ENCODE assay signal across 7 cellular contexts in the genomic region with DNA sequence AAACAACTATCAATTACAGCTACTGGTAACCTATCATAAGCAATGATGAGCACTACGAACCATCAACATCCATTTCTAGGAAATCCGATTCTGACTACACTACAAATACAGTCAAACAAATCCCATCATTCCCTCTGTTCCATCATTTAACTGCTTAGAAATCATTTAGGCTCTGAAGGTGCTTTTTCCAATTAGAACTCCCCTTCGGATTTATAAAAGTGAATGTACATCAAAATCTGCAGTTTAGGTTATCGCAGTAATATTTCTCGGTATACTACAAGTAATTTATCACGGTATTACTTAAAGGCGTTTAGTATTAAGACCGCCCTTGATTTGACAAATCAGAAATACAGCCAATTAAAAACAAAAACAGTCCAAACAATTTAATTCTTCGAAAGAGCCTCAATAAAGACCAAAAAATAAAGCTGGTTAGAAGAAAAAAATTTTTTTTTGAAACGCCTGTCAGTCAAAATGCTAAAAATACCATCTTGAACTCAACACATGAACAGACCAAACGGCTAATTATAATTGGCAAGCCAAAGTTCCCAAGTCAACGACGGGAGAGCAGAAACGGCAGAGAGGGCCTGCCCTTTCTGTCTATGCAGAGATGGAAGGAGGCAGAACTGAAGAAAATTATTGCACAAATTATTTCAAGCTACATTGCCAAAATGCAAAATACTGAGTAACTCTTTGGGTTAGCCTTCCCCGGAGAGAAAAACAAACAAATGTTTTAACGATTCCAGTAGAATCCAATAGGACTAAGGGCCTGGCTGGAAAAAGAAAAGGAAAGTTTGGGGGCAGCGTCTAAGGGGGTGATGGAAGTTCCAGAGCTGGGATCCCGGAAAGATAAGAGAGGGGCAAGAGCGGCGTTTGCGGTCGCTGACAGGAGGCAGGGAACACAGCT. TPM values are rescaled to one million over a fixed set of nuclear protein-coding genes. Genes with fewer than 3 reads are reported as not detected.
DNase-seq lines count a peak whose midpoint lies in the region; ATAC-seq, FAIRE-seq and TF ChIP-seq lines count a peak whose summit lies in the region.

No MANE protein-coding gene starts in this region.

- H3K27ac Mint-ChIP-seq in T-helper 17 cell = peak overlapping the region; percentile 99
- H3K27ac Mint-ChIP-seq in naive B cell = peak overlapping the region; percentile 81 to 98 (median 97)

- H3K4me1 ChIP-seq in Loucy (ENCODE audit: insufficient read depth, low read length, poor library complexity, severe bottlenecking) (peaks cover 39% of the 10 kb centered on the region), esophagus (ENCODE audit: control insufficient read depth in 2 of 2, insufficient read depth in 2 of 2, low read length in 1 of 2) (no peaks in the 10 kb centered on the region)

- H3K4me1 Mint-ChIP-seq in T-helper 17 cell (peaks cover 35% of the 10 kb centered on the region), naive B cell (peaks cover 29 to 38% (median 33%) of the 10 kb centered on the region in 3 donors)

- DNase-seq in T-helper 17 cell = no peak
- DNase-seq in naive B cell = no peak

- no peak for TF ChIP-seq CTCF in Loucy (conservative IDR thresholded peaks at IDR 0.05; ENCODE audit: low read length)

- no peaks in the 10 kb centered on the region for H3F3A ChIP-seq in Loucy (ENCODE audit: low read depth)

- H3K4me3 Mint-ChIP-seq in T-helper 17 cell (peak overlapping the region; percentile 99), naive B cell (peak overlapping the region; percentile 94 to 100 (median 98))

- H3K27me3 Mint-ChIP-seq in T-helper 17 cell (no peaks in the 10 kb centered on the region), naive B cell (no peaks in the 10 kb centered on the region)

- ATAC-seq in T-helper 17 cell = no peak
- ATAC-seq in naive B cell (ENCODE audit: low read depth in 2 of 2) = no peak
- no peak for ATAC-seq in HG03097 (IDR thresholded peaks at IDR 0.05; ENCODE audit: low FRiP score, unreplicated experiment)
- ATAC-seq in HG02852 (IDR thresholded peaks at IDR 0.05; ENCODE audit: unreplicated experiment) = no peak

- FAIRE-seq in G401.6 (lab: Jason Lieb, UNC) = peak; percentile 46

- H4K20me1 ChIP-seq in Loucy (ENCODE audit: insufficient read depth, low read length, poor library complexity, severe bottlenecking) = peaks cover 9% of the 10 kb centered on the region

- no peaks in the 10 kb centered on the region for H3K36me3 ChIP-seq in Loucy (ENCODE audit: insufficient read depth, low read length)
- no peaks in the 10 kb centered on the region for H3K36me3 ChIP-seq in esophagus (ENCODE audit: control insufficient read depth in 2 of 2, insufficient read depth in 2 of 2, low read length in 1 of 2)

- H3K79me2 ChIP-seq in Loucy (ENCODE audit: insufficient read depth, low read length) = peaks cover 42% of the 10 kb centered on the region

- H3K27ac ChIP-seq in esophagus (ENCODE audit: low read depth in 2 of 2, low read length in 1 of 2) = peak overlapping the region; percentile 92 to 99

- H3K27me3 ChIP-seq in Loucy (ENCODE audit: insufficient read depth, low read length, poor library complexity, severe bottlenecking) (no peaks in the 10 kb centered on the region), esophagus (ENCODE audit: control insufficient read depth in 1 of 2, insufficient read depth in 2 of 2, low read length in 2 of 2) (no peaks in the 10 kb centered on the region)

- peak overlapping the region; percentile 87 for H3K9ac ChIP-seq in Loucy (ENCODE audit: low read depth, low read length, poor library complexity, severe bottlenecking)

- 7 to 8% methylated on average over 22 of the region's 22 CpGs for WGBS in esophagus, 2 donors

- no peaks in the 10 kb centered on the region for H3K9me3 Mint-ChIP-seq in naive B cell

- H3K36me3 Mint-ChIP-seq in T-helper 17 cell (ENCODE audit: low read depth) (peaks cover 8% of the 10 kb centered on the region), naive B cell (peaks cover 0 to 15% of the 10 kb centered on the region in 2 donors)

- H3K9me3 ChIP-seq in Loucy (ENCODE audit: insufficient read depth, low read depth, low read length) = no peaks in the 10 kb centered on the region
- no peaks in the 10 kb centered on the region for H3K9me3 ChIP-seq in T-helper 17 cell (ENCODE audit: control insufficient read depth, low read length, poor library complexity, severe bottlenecking)
- H3K9me3 ChIP-seq in esophagus (ENCODE audit: control insufficient read depth in 2 of 2, insufficient read depth in 1 of 2, low read depth in 1 of 2, low read length in 1 of 2) = no peaks in the 10 kb centered on the region

- peak overlapping the region; percentile 86 for H3K4me3 ChIP-seq in Loucy (ENCODE audit: low read length, poor library complexity, severe bottlenecking)
- H3K4me3 ChIP-seq in esophagus (ENCODE audit: low read depth in 1 of 2, low read length in 2 of 2) = peak overlapping the region; percentile 80 to 96

- H3K9me2 ChIP-seq in Loucy (replicated peaks; ENCODE audit: low read depth, low read length) = no peaks in the 10 kb centered on the region

- H3K4me2 ChIP-seq in Loucy (ENCODE audit: low read depth, low read length, poor library complexity, severe bottlenecking) = peak overlapping the region; percentile 77

- peak overlapping the region; percentile 90 for H2AFZ ChIP-seq in Loucy (ENCODE audit: low read length)

RNA-seq across cellular contexts. Expression of a gene that starts 1.2 kb away (rescaled TPM):
- total RNA-seq in T-helper 17 cell = 10 to 100 TPM; 10.1 to 10.6 TPM
- polyA plus RNA-seq in esophagus (10 to 100 TPM in 1 of 2 donors, 1 to 10 TPM in 1; 9.1 to 11.1 TPM), naive B cell (ENCODE audit: low read depth in 6 of 6) (10 to 100 TPM in 1 of 6 donors, 1 to 10 TPM in 5; 4.6 to 10.8 (median 5.2) TPM)
